In genomic region chr4:127632420-127633403, GRCh38 we compare ENCODE assay signal across 8 cellular contexts. TPM values are rescaled to one million over a fixed set of nuclear protein-coding genes. Genes with fewer than 3 reads are reported as not detected.
DNase-seq lines count a peak whose midpoint lies in the region; ATAC-seq and TF ChIP-seq lines count a peak whose summit lies in the region.

TSS of gene INTU (plus strand) at chr4:127632957. CDS start at chr4:127633035, 78 bp downstream.

- no peaks in the 10 kb centered on the region for H3K36me3 ChIP-seq in mucosa of stomach (ENCODE audit: control insufficient read depth, insufficient read depth, low read length)
- H3K36me3 ChIP-seq in thoracic aorta = no peaks in the 10 kb centered on the region

- H3K4me1 ChIP-seq in mucosa of stomach (ENCODE audit: control insufficient read depth, insufficient read depth, low read length) (no peaks in the 10 kb centered on the region), thoracic aorta (ENCODE audit: control insufficient read depth in 1 of 2, low read depth in 2 of 2) (peaks cover 5 to 6% of the 10 kb centered on the region in 2 donors)

- H3K27me3 ChIP-seq in mucosa of stomach (ENCODE audit: control insufficient read depth, insufficient read depth, low read length) (no peaks in the 10 kb centered on the region), thoracic aorta (replicated peaks; ENCODE audit: insufficient read depth) (no peaks in the 10 kb centered on the region)

- ATAC-seq in GM19023 (IDR thresholded peaks at IDR 0.05; ENCODE audit: unreplicated experiment) (peak; percentile 100), HG03159 (IDR thresholded peaks at IDR 0.05; ENCODE audit: unreplicated experiment) (peak; percentile 97), thoracic aorta (ENCODE audit: insufficient number of reproducible peaks, low FRiP score, low read depth) (peak; percentile 99)

- peak within 1 kb of the TSS; percentile 50 to 67 for H3K27ac ChIP-seq in thoracic aorta

- H3K9me3 ChIP-seq in mucosa of stomach (ENCODE audit: control insufficient read depth, low read length) (no peaks in the 10 kb centered on the region), thoracic aorta (no peaks in the 10 kb centered on the region)

- no peak for TF ChIP-seq CTCF in thoracic aorta (IDR thresholded peaks at IDR 0.05)

- H3K4me3 ChIP-seq in mucosa of stomach (ENCODE audit: low read length) (peak within 1 kb of the TSS; percentile 77), thoracic aorta (peak within 1 kb of the TSS; percentile 80)

- DNase-seq in AG20443 (ENCODE audit: low spot score) (peak; percentile 96), NCI-H2196 treated with DMSO at 0.1 percent for 48 hours (lab: John Stamatoyannopoulos, UW; ENCODE audit: unreplicated experiment) (peak; percentile 61), fibroblast of peridontal ligament (ENCODE audit: extremely low read depth) (peak; percentile 96), thoracic aorta (ENCODE audit: low spot score) (peak; percentile 90)
- DNase-seq in activated CD8-positive, alpha-beta memory T cell treated with anti-CD3 and anti-CD28 coated beads, Interleukin-2, amount 50 U/mL, for 48 hours = peak; percentile 57

- H3K9ac ChIP-seq in mucosa of stomach (ENCODE audit: low read length) = peak within 1 kb of the TSS; percentile 78

RNA-seq across cellular contexts. Expression of gene INTU, which starts in this region (rescaled TPM):
- total RNA-seq in thoracic aorta = 10 to 100 TPM; 11.0 to 16.6 TPM

Comparison
In these comparisons a context has a peak if more than half of its experiments do, and no peak if none do; other contexts are left out.
1. Peak in every context shown above with its lines: DNase-seq, ATAC-seq, H3K4me3 ChIP-seq and H3K27ac ChIP-seq.